16 cellular contexts compared by ENCODE assay signal in the genomic region with DNA sequence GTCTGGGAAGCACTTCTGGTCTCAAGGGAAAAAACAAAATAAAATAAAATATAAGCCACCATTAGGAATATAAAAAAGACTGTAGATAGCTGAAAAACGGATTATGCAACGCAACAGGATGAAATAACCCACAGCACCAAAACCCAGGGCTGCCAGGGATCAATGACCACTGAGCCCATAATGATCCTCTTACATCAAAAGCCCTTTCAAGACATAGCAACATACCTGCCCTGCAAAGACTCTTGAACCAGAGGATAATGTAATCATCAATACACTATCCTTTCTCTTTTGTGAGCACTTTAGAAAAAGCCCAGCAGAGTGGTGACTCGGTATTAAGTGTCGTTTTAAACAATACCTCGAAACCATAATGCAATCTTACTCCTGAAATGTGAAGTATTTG.
"Had no signal": no experiment of that assay in that cellular context is flagged by ENCODE, and none has a peak within 500 bp of the region (broad histone marks: within the 10 kb centered on the region; RNA-seq: fewer than 3 reads in every experiment).

No MANE protein-coding gene starts in this region.

- H3K4me1 ChIP-seq: adrenal gland, foreskin keratinocyte, left ventricle myocardium inferior, tibial nerve, vagina had no signal

- H3K27me3 ChIP-seq: adrenal gland, foreskin keratinocyte, tibial nerve, vagina had no signal

- H3K27ac ChIP-seq: adrenal gland, foreskin keratinocyte, left ventricle myocardium inferior, tibial nerve, vagina had no signal

- H3K4me3 ChIP-seq: adrenal gland, left ventricle myocardium inferior, tibial nerve, vagina had no signal

- H3K9me3 ChIP-seq: adrenal gland, tibial nerve, vagina had no signal

- H3K9me3 Mint-ChIP-seq: activated B cell treated with CpG ODN at 0.5 μM for 24 hours; activated naive CD4-positive, alpha-beta T cell treated with anti-CD3 and anti-CD28 coated beads, Interleukin-2, amount 50 U/mL, for 24 hours; stimulated activated naive B cell treated with anti-CD40 and anti-IgM and Interleukin-4, amounts not matched to agents 10 μg/mL and 1 μg/mL and 100 μg/mL, for 72 hours had no signal

- H3K36me3 Mint-ChIP-seq: activated naive CD4-positive, alpha-beta T cell treated with anti-CD3 and anti-CD28 coated beads, Interleukin-2, amount 50 U/mL, for 24 hours; stimulated activated naive B cell treated with anti-CD40 and anti-IgM and Interleukin-4, amounts not matched to agents 10 μg/mL and 1 μg/mL and 100 μg/mL, for 72 hours had no signal

- H3K27ac Mint-ChIP-seq: activated B cell treated with CpG ODN at 0.5 μM for 24 hours; activated CD8-positive, alpha-beta T cell treated with anti-CD3 and anti-CD28 coated beads for 36 hours; activated naive CD4-positive, alpha-beta T cell treated with anti-CD3 and anti-CD28 coated beads, Interleukin-2, amount 50 U/mL, for 24 hours; naive thymus-derived CD8-positive, alpha-beta T cell; stimulated activated naive B cell treated with anti-CD40 and anti-IgM and Interleukin-4, amounts not matched to agents 10 μg/mL and 1 μg/mL and 100 μg/mL, for 72 hours had no signal

- DNase-seq: activated B cell treated with CpG ODN at 0.5 μM for 24 hours; activated CD4-positive, alpha-beta T cell treated with anti-CD3 and anti-CD28 coated beads for 48 hours; activated CD8-positive, alpha-beta T cell treated with anti-CD3 and anti-CD28 coated beads for 36 hours; activated effector memory CD4-positive, alpha-beta T cell treated with anti-CD3 and anti-CD28 coated beads, Interleukin-2, amount 50 U/mL, for 16 hours; activated T-cell treated with anti-CD3 and anti-CD28 coated beads, Interleukin-2, amount 50 U/mL, for 48 hours; adrenal gland; effector CD4-positive, alpha-beta T cell; foreskin keratinocyte; glutamatergic neuron; left ventricle myocardium inferior; naive thymus-derived CD8-positive, alpha-beta T cell; stimulated activated CD4-positive, alpha-beta T cell treated with anti-CD3 and anti-CD28 coated beads, Interleukin-4, amount 100 ng/mL, for 1 hour; stimulated activated naive B cell treated with anti-CD40 and anti-IgM and Interleukin-4, amounts not matched to agents 10 μg/mL and 1 μg/mL and 100 μg/mL, for 72 hours had no signal

- H3K4me3 Mint-ChIP-seq: activated B cell treated with CpG ODN at 0.5 μM for 24 hours; activated CD8-positive, alpha-beta T cell treated with anti-CD3 and anti-CD28 coated beads for 36 hours; activated naive CD4-positive, alpha-beta T cell treated with anti-CD3 and anti-CD28 coated beads, Interleukin-2, amount 50 U/mL, for 24 hours; naive thymus-derived CD8-positive, alpha-beta T cell; stimulated activated naive B cell treated with anti-CD40 and anti-IgM and Interleukin-4, amounts not matched to agents 10 μg/mL and 1 μg/mL and 100 μg/mL, for 72 hours had no signal

- H3K4me1 Mint-ChIP-seq: activated B cell treated with CpG ODN at 0.5 μM for 24 hours; activated naive CD4-positive, alpha-beta T cell treated with anti-CD3 and anti-CD28 coated beads, Interleukin-2, amount 50 U/mL, for 24 hours; naive thymus-derived CD8-positive, alpha-beta T cell; stimulated activated naive B cell treated with anti-CD40 and anti-IgM and Interleukin-4, amounts not matched to agents 10 μg/mL and 1 μg/mL and 100 μg/mL, for 72 hours had no signal

- H3K27me3 Mint-ChIP-seq: activated B cell treated with CpG ODN at 0.5 μM for 24 hours; stimulated activated naive B cell treated with anti-CD40 and anti-IgM and Interleukin-4, amounts not matched to agents 10 μg/mL and 1 μg/mL and 100 μg/mL, for 72 hours had no signal

- H3K36me3 ChIP-seq: adrenal gland, left ventricle myocardium inferior, tibial nerve, vagina had no signal

- ATAC-seq: activated CD8-positive, alpha-beta T cell treated with anti-CD3 and anti-CD28 coated beads for 36 hours; foreskin keratinocyte; naive thymus-derived CD8-positive, alpha-beta T cell; stimulated activated naive B cell treated with anti-CD40 and anti-IgM and Interleukin-4, amounts not matched to agents 10 μg/mL and 1 μg/mL and 100 μg/mL, for 72 hours had no signal
